ENCODE assay signal across 11 cellular contexts in the genomic region with DNA sequence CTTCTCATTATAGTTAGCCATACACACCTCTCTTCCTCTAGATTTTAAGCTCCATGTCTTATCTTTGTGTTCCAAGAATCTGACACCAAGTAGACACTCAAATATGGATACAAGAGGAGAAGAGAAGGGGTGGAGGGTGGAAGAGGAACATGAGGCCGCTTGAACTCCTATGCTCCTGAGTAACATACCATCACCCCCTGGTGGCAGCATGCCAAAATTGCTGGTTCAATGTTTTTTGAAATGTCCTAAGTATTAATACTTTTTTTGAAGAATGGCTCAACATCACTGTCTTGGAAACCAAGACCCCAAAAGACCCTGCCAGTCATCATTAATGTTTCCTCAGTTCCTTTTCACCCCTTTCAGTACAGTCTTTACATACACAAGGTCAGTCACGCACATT.
DNase-seq lines count a peak whose midpoint lies in the region; ATAC-seq and TF ChIP-seq lines count a peak whose summit lies in the region.
"Had no signal": no experiment of that assay in that cellular context is flagged by ENCODE, and none has a peak within 500 bp of the region (broad histone marks: within the 10 kb centered on the region; RNA-seq: fewer than 3 reads in every experiment).

No MANE protein-coding gene starts in this region.

- H3K9me3 ChIP-seq in OCI-LY3 (ENCODE audit: insufficient read depth, low read length) (no peaks in the 10 kb centered on the region), stomach smooth muscle (ENCODE audit: control insufficient read depth in 2 of 2, low read length in 2 of 2) (no peaks in the 10 kb centered on the region)

- H3K4me3 ChIP-seq in OCI-LY3 (ENCODE audit: low read length) (no peak overlapping the region), fibroblast of villous mesenchyme (ENCODE audit: low read depth, low read length) (no peak overlapping the region), stomach smooth muscle (ENCODE audit: low read length in 2 of 2) (no peak overlapping the region)

- no peak overlapping the region for H3K27ac ChIP-seq in OCI-LY3 (ENCODE audit: low read length)
- peak overlapping the region; percentile 99 for H3K27ac ChIP-seq in stomach smooth muscle (ENCODE audit: low read length)

- ATAC-seq in activated CD8-positive, alpha-beta memory T cell treated with anti-CD3 and anti-CD28 coated beads, Interleukin-2, amount 10 ng/mL, durations not matched to agents 7 days and 5 days: no peak
- ATAC-seq: activated naive CD8-positive, alpha-beta T cell treated with anti-CD3 and anti-CD28 coated beads, Interleukin-2, amount 50 U/mL, for 24 hours had no signal

- H3K9ac ChIP-seq in OCI-LY3 (ENCODE audit: low read length) (no peak overlapping the region), stomach smooth muscle (ENCODE audit: low read length in 2 of 2) (peak overlapping the region in 1 of 2 donors; percentile 21)

- no peaks in the 10 kb centered on the region for H4K20me1 ChIP-seq in OCI-LY3 (ENCODE audit: insufficient read depth, low read length)

- no peak overlapping the region for H2AFZ ChIP-seq in OCI-LY3 (ENCODE audit: low read depth, low read length)

- no peak overlapping the region for H3K4me3 Mint-ChIP-seq in activated CD8-positive, alpha-beta memory T cell treated with anti-CD3 and anti-CD28 coated beads, Interleukin-2, amount 10 ng/mL, durations not matched to agents 7 days and 5 days
- H3K4me3 Mint-ChIP-seq: activated naive CD8-positive, alpha-beta T cell treated with anti-CD3 and anti-CD28 coated beads, Interleukin-2, amount 50 U/mL, for 24 hours had no signal

- H3K79me2 ChIP-seq in OCI-LY3 (ENCODE audit: low read length): no peaks in the 10 kb centered on the region

- H3K36me3 Mint-ChIP-seq in activated CD8-positive, alpha-beta memory T cell treated with anti-CD3 and anti-CD28 coated beads, Interleukin-2, amount 10 ng/mL, durations not matched to agents 7 days and 5 days: no peaks in the 10 kb centered on the region

- H3K27me3 ChIP-seq in OCI-LY3 (ENCODE audit: low read depth, low read length) (0 out of 2 replicates have a peak, but pooled peaks cover 16% of the 10 kb centered on the region), stomach smooth muscle (ENCODE audit: control insufficient read depth in 1 of 2, insufficient read depth in 2 of 2, low read length in 2 of 2) (no peaks in the 10 kb centered on the region)

- peaks cover 5% of the 10 kb centered on the region; the same call in 1 of the 2 replicates for H3K4me1 ChIP-seq in OCI-LY3 (ENCODE audit: low read length)
- peaks cover 93% of the 10 kb centered on the region for H3K4me1 ChIP-seq in stomach smooth muscle (ENCODE audit: control insufficient read depth, insufficient read depth, low read length)

- DNase-seq in DMS53 (lab: John Stamatoyannopoulos, UW): peak; percentile 12
- DNase-seq in DMS53 treated with DMSO at 0.1 percent for 48 hours (lab: John Stamatoyannopoulos, UW; ENCODE audit: unreplicated experiment): no peak
- no peak for DNase-seq in fibroblast of villous mesenchyme (ENCODE audit: low read depth)
- no peak for DNase-seq in posterior vena cava (ENCODE audit: low spot score)
- DNase-seq in activated CD8-positive, alpha-beta memory T cell treated with anti-CD3 and anti-CD28 coated beads, Interleukin-2, amount 10 ng/mL, durations not matched to agents 7 days and 5 days: no peak
- no peak for DNase-seq in activated naive CD4-positive, alpha-beta T cell (lab: John Stamatoyannopoulos, UW)
- DNase-seq: activated CD4-positive, CD25-positive, alpha-beta regulatory T cell treated with anti-CD3 and anti-CD28 coated beads, Interleukin-2, amount 50 U/mL, for 72 hours; activated naive CD8-positive, alpha-beta T cell treated with anti-CD3 and anti-CD28 coated beads, Interleukin-2, amount 50 U/mL, for 24 hours; MV-4-11 had no signal

- peaks cover 3% of the 10 kb centered on the region for H3K9me3 Mint-ChIP-seq in activated CD8-positive, alpha-beta memory T cell treated with anti-CD3 and anti-CD28 coated beads, Interleukin-2, amount 10 ng/mL, durations not matched to agents 7 days and 5 days (ENCODE audit: low read depth)
- H3K9me3 Mint-ChIP-seq: activated naive CD8-positive, alpha-beta T cell treated with anti-CD3 and anti-CD28 coated beads, Interleukin-2, amount 50 U/mL, for 24 hours had no signal

- TF ChIP-seq CTCF in OCI-LY3 (IDR thresholded peaks at IDR 0.05; ENCODE audit: low read depth, low read length) (peak; percentile 23; the same call in 1 of the 2 replicates), fibroblast of villous mesenchyme (IDR thresholded peaks at IDR 0.05; ENCODE audit: insufficient read depth, low read depth, low read length) (peak; percentile 28)

- H3K36me3 ChIP-seq in OCI-LY3 (replicated peaks; ENCODE audit: low read depth, low read length) (no peaks in the 10 kb centered on the region), stomach smooth muscle (ENCODE audit: control insufficient read depth in 2 of 2, insufficient read depth in 2 of 2, low read length in 2 of 2) (peaks cover 42 to 43% of the 10 kb centered on the region in 2 donors)

- CTCF ChIA-PET in activated CD8-positive, alpha-beta memory T cell treated with anti-CD3 and anti-CD28 coated beads, Interleukin-2, amount 10 ng/mL, durations not matched to agents 7 days and 5 days (lab: Charles Lee): interaction anchor here (1.4 kb wide), 1 partner anchor 15 kb away, joined by 7 read pairs; no protein-coding TSS in a partner anchor

- no peak overlapping the region for H3K27ac Mint-ChIP-seq in activated CD8-positive, alpha-beta memory T cell treated with anti-CD3 and anti-CD28 coated beads, Interleukin-2, amount 10 ng/mL, durations not matched to agents 7 days and 5 days
- H3K27ac Mint-ChIP-seq: activated naive CD8-positive, alpha-beta T cell treated with anti-CD3 and anti-CD28 coated beads, Interleukin-2, amount 50 U/mL, for 24 hours had no signal

- H3K27me3 Mint-ChIP-seq in activated CD8-positive, alpha-beta memory T cell treated with anti-CD3 and anti-CD28 coated beads, Interleukin-2, amount 10 ng/mL, durations not matched to agents 7 days and 5 days: peaks cover 2% of the 10 kb centered on the region

- H3K4me1 Mint-ChIP-seq in activated CD8-positive, alpha-beta memory T cell treated with anti-CD3 and anti-CD28 coated beads, Interleukin-2, amount 10 ng/mL, durations not matched to agents 7 days and 5 days: no peaks in the 10 kb centered on the region
- H3K4me1 Mint-ChIP-seq: activated naive CD8-positive, alpha-beta T cell treated with anti-CD3 and anti-CD28 coated beads, Interleukin-2, amount 50 U/mL, for 24 hours had no signal

- intact Hi-C loops in posterior vena cava (cut with DNase I): no loop called here

- H3K4me2 ChIP-seq in OCI-LY3 (ENCODE audit: low read length): no peak overlapping the region
